Comparison of ENCODE assay signal across 1 cellular context in the genomic region with DNA sequence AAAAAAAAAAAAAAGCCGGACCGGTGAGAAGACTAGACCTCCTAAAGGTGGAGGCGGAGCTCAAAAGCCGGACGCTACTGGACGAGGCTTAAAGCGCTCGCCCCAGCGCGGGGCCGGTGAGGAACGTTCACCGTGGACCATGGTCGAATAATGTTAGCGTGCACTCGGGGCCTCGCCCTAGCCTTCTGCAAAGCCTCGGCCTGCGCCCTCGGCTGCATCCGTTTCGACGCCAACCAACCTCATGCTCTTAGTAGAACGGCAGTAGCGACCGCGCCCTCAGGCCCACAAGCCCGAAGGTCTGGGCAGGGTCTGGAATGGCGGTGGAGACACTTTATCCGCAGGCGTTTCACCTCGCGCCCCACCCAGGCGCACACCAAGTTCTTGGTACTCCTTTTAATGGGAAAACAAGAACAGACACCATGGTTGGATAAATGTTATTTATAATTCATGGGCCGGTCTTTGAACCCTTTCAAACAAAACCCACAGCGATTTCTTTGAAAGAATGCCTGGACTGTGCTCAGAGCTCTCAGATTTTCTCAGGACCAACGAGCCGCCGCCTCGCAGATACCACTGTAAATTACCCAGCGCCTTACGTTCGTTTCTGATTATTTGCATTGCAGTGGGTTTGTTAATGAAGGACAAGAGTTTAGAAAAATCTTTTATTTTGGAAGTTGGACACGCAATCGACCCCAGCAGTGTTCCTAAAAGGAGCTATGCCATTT.
A peak's percentile ranks its signal among the peaks of the same experiment; 100 is the strongest.
TF ChIP-seq lines count a peak whose summit lies in the region.

No MANE protein-coding gene starts in this region.

TF ChIP-seq in WTC11, 78 proteins besides CTCF, POLR2A, EP300 and RAD21 (continued from another document and continues in another):
- peak; percentile 58; the same call in 1 of the 2 replicates for TF ChIP-seq SMAD4 (CRISPR knock-in tag; IDR thresholded peaks at IDR 0.05)
- TF ChIP-seq MYBL2 (CRISPR knock-in tag; IDR thresholded peaks at IDR 0.05), result peak; percentile 84; the same call in 1 of the 2 replicates
- TF ChIP-seq SMAD3 (CRISPR knock-in tag; IDR thresholded peaks at IDR 0.05; ENCODE audit: borderline replicate concordance), result peak; percentile 73; the same call in 1 of the 2 replicates
- TF ChIP-seq PRDM15 (CRISPR knock-in tag; IDR thresholded peaks at IDR 0.05), result no peak
- peak; percentile 85 for TF ChIP-seq CREB1 (CRISPR knock-in tag; IDR thresholded peaks at IDR 0.05)
- TF ChIP-seq, protein P1, sequence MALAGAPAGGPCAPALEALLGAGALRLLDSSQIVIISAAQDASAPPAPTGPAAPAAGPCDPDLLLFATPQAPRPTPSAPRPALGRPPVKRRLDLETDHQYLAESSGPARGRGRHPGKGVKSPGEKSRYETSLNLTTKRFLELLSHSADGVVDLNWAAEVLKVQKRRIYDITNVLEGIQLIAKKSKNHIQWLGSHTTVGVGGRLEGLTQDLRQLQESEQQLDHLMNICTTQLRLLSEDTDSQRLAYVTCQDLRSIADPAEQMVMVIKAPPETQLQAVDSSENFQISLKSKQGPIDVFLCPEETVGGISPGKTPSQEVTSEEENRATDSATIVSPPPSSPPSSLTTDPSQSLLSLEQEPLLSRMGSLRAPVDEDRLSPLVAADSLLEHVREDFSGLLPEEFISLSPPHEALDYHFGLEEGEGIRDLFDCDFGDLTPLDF (CRISPR knock-in tag; IDR thresholded peaks at IDR 0.05), result no peak
- TF ChIP-seq FOXK1 (CRISPR knock-in tag; IDR thresholded peaks at IDR 0.05), result peak; percentile 71; the same call in 1 of the 2 replicates
- TF ChIP-seq, protein P2, sequence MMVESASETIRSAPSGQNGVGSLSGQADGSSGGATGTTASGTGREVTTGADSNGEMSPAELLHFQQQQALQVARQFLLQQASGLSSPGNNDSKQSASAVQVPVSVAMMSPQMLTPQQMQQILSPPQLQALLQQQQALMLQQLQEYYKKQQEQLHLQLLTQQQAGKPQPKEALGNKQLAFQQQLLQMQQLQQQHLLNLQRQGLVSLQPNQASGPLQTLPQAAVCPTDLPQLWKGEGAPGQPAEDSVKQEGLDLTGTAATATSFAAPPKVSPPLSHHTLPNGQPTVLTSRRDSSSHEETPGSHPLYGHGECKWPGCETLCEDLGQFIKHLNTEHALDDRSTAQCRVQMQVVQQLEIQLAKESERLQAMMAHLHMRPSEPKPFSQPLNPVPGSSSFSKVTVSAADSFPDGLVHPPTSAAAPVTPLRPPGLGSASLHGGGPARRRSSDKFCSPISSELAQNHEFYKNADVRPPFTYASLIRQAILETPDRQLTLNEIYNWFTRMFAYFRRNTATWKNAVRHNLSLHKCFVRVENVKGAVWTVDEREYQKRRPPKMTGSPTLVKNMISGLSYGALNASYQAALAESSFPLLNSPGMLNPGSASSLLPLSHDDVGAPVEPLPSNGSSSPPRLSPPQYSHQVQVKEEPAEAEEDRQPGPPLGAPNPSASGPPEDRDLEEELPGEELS (CRISPR knock-in tag; IDR thresholded peaks at IDR 0.05), result peak; percentile 83; the same call in 1 of the 2 replicates
- TF ChIP-seq MAX (CRISPR knock-in tag; IDR thresholded peaks at IDR 0.05), result peak; percentile 91
- TF ChIP-seq ZNF671 (CRISPR knock-in tag; IDR thresholded peaks at IDR 0.05), result no peak
- peak; percentile 70; the same call in 1 of the 2 replicates for TF ChIP-seq TEAD4 (CRISPR knock-in tag; IDR thresholded peaks at IDR 0.05)
- TF ChIP-seq TEAD1 (CRISPR knock-in tag; IDR thresholded peaks at IDR 0.05), result peak; percentile 68
- TF ChIP-seq, protein P3, sequence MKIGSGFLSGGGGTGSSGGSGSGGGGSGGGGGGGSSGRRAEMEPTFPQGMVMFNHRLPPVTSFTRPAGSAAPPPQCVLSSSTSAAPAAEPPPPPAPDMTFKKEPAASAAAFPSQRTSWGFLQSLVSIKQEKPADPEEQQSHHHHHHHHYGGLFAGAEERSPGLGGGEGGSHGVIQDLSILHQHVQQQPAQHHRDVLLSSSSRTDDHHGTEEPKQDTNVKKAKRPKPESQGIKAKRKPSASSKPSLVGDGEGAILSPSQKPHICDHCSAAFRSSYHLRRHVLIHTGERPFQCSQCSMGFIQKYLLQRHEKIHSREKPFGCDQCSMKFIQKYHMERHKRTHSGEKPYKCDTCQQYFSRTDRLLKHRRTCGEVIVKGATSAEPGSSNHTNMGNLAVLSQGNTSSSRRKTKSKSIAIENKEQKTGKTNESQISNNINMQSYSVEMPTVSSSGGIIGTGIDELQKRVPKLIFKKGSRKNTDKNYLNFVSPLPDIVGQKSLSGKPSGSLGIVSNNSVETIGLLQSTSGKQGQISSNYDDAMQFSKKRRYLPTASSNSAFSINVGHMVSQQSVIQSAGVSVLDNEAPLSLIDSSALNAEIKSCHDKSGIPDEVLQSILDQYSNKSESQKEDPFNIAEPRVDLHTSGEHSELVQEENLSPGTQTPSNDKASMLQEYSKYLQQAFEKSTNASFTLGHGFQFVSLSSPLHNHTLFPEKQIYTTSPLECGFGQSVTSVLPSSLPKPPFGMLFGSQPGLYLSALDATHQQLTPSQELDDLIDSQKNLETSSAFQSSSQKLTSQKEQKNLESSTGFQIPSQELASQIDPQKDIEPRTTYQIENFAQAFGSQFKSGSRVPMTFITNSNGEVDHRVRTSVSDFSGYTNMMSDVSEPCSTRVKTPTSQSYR (CRISPR knock-in tag; IDR thresholded peaks at IDR 0.05), result peak; percentile 82; the same call in 1 of the 2 replicates
- TF ChIP-seq, protein P4, sequence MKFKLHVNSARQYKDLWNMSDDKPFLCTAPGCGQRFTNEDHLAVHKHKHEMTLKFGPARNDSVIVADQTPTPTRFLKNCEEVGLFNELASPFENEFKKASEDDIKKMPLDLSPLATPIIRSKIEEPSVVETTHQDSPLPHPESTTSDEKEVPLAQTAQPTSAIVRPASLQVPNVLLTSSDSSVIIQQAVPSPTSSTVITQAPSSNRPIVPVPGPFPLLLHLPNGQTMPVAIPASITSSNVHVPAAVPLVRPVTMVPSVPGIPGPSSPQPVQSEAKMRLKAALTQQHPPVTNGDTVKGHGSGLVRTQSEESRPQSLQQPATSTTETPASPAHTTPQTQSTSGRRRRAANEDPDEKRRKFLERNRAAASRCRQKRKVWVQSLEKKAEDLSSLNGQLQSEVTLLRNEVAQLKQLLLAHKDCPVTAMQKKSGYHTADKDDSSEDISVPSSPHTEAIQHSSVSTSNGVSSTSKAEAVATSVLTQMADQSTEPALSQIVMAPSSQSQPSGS (CRISPR knock-in tag; IDR thresholded peaks at IDR 0.05; ENCODE audit: borderline replicate concordance, low read depth), result peak; percentile 52; the same call in 1 of the 2 replicates
- 0 out of 2 replicates have a peak, but pooled peaks have one; percentile 40 for TF ChIP-seq ZNF416 (CRISPR knock-in tag; IDR thresholded peaks at IDR 0.05)
- 0 out of 2 replicates have a peak, but pooled peaks have one; percentile 55 for TF ChIP-seq TCF7 (CRISPR knock-in tag; IDR thresholded peaks at IDR 0.05; ENCODE audit: low read depth)
- TF ChIP-seq, protein P5, sequence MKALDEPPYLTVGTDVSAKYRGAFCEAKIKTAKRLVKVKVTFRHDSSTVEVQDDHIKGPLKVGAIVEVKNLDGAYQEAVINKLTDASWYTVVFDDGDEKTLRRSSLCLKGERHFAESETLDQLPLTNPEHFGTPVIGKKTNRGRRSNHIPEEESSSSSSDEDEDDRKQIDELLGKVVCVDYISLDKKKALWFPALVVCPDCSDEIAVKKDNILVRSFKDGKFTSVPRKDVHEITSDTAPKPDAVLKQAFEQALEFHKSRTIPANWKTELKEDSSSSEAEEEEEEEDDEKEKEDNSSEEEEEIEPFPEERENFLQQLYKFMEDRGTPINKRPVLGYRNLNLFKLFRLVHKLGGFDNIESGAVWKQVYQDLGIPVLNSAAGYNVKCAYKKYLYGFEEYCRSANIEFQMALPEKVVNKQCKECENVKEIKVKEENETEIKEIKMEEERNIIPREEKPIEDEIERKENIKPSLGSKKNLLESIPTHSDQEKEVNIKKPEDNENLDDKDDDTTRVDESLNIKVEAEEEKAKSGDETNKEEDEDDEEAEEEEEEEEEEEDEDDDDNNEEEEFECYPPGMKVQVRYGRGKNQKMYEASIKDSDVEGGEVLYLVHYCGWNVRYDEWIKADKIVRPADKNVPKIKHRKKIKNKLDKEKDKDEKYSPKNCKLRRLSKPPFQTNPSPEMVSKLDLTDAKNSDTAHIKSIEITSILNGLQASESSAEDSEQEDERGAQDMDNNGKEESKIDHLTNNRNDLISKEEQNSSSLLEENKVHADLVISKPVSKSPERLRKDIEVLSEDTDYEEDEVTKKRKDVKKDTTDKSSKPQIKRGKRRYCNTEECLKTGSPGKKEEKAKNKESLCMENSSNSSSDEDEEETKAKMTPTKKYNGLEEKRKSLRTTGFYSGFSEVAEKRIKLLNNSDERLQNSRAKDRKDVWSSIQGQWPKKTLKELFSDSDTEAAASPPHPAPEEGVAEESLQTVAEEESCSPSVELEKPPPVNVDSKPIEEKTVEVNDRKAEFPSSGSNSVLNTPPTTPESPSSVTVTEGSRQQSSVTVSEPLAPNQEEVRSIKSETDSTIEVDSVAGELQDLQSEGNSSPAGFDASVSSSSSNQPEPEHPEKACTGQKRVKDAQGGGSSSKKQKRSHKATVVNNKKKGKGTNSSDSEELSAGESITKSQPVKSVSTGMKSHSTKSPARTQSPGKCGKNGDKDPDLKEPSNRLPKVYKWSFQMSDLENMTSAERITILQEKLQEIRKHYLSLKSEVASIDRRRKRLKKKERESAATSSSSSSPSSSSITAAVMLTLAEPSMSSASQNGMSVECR (CRISPR knock-in tag; IDR thresholded peaks at IDR 0.05; ENCODE audit: borderline replicate concordance), result peak; percentile 82; the same call in 1 of the 2 replicates
- no peak for TF ChIP-seq RORB (CRISPR knock-in tag; IDR thresholded peaks at IDR 0.05)
- peak; percentile 41; the same call in 1 of the 2 replicates for TF ChIP-seq USF1 (CRISPR knock-in tag; IDR thresholded peaks at IDR 0.05)
- peak; percentile 41; the same call in 1 of the 2 replicates for TF ChIP-seq E2F5 (CRISPR knock-in tag; IDR thresholded peaks at IDR 0.05)
- 0 out of 2 replicates have a peak, but pooled peaks have one; percentile 57 for TF ChIP-seq ZNF219 (CRISPR knock-in tag; IDR thresholded peaks at IDR 0.05; ENCODE audit: borderline replicate concordance)
- no peak; the same call in 1 of the 2 replicates for TF ChIP-seq SP1 (CRISPR knock-in tag; conservative IDR thresholded peaks at IDR 0.05)
- TF ChIP-seq AFF4 (CRISPR knock-in tag; IDR thresholded peaks at IDR 0.05; ENCODE audit: borderline replicate concordance), result no peak
